In genomic region chr15:25052191-25052999, GRCh38 we compare ENCODE assay signal across 26 cellular contexts.
A peak's percentile ranks its signal among the peaks of the same experiment; 100 is the strongest.
DNase-seq lines count a peak whose midpoint lies in the region; ATAC-seq, FAIRE-seq and TF ChIP-seq lines count a peak whose summit lies in the region.
"Had no signal": no experiment of that assay in that cellular context is flagged by ENCODE, and none has a peak within 500 bp of the region (broad histone marks: within the 10 kb centered on the region; RNA-seq: fewer than 3 reads in every experiment).

No MANE protein-coding gene starts in this region.

- TF ChIP-seq CTCF in glutamatergic neuron (IDR thresholded peaks at IDR 0.05; ENCODE audit: partially characterized antibody, unreplicated experiment) (no peak), osteoblast (IDR thresholded peaks at IDR 0.05; ENCODE audit: extremely low read depth, low read depth, low read length) (no peak), vagina (IDR thresholded peaks at IDR 0.05) (no peak)

- peaks cover 45% of the 10 kb centered on the region for H3K36me3 ChIP-seq in osteoblast (ENCODE audit: insufficient read depth, low read length)
- peaks cover 0 to 91% of the 10 kb centered on the region in 2 donors for H3K36me3 ChIP-seq in vagina
- H3K36me3 ChIP-seq: HAP-1 had no signal

- no peak for FAIRE-seq in GM12892 (lab: Jason Lieb, UNC)
- FAIRE-seq: endometrium had no signal

- no peak overlapping the region for H3K27ac Mint-ChIP-seq in activated naive CD8-positive, alpha-beta T cell treated with anti-CD3 and anti-CD28 coated beads, Interleukin-2, amount 10 ng/mL, durations not matched to agents 7 days and 5 days
- no peak overlapping the region for H3K27ac Mint-ChIP-seq in activated naive CD8-positive, alpha-beta T cell treated with anti-CD3 and anti-CD28 coated beads, Interleukin-2, amount 50 U/mL, for 24 hours
- H3K27ac Mint-ChIP-seq in glutamatergic neuron (ENCODE audit: unreplicated experiment): peak overlapping the region; percentile 52
- H3K27ac Mint-ChIP-seq: activated CD4-positive, alpha-beta memory T cell treated with anti-CD3 and anti-CD28 coated beads, Interleukin-2, amount 10 ng/mL, durations not matched to agents 7 days and 5 days had no signal

- peak; percentile 5 for DNase-seq in activated naive CD8-positive, alpha-beta T cell treated with anti-CD3 and anti-CD28 coated beads, Interleukin-2, amount 10 ng/mL, durations not matched to agents 7 days and 5 days
- no peak for DNase-seq in activated naive CD8-positive, alpha-beta T cell treated with anti-CD3 and anti-CD28 coated beads, Interleukin-2, amount 50 U/mL, for 24 hours
- DNase-seq in glutamatergic neuron (no peak), osteoblast (ENCODE audit: insufficient read length, low spot score, missing footprints) (peak; percentile 65), vagina (ENCODE audit: extremely low spot score in 2 of 2) (peak; percentile 70 to 91), MV-4-11 (lab: John Stamatoyannopoulos, UW) (no peak), GM12892 (ENCODE audit: insufficient read length) (no peak)
- DNase-seq: activated CD4-positive, alpha-beta memory T cell treated with anti-CD3 and anti-CD28 coated beads, Interleukin-2, amount 10 ng/mL, durations not matched to agents 7 days and 5 days; activated naive CD4-positive, alpha-beta T cell; activated T-cell treated with anti-CD3 and anti-CD28 coated beads, Interleukin-2, amount 50 U/mL, for 1 hour; AML-193; cortex of kidney; DMS79; kidney glomerular epithelial cell; NCI-H1048; NCI-H187; NCI-H2171 treated with DMSO at 0.1 percent for 48 hours; NCI-H524; SJCRH30; stimulated activated CD4-positive, alpha-beta T cell treated with anti-CD3 and anti-CD28 coated beads, Interleukin-4, amount 100 ng/mL, for 4 hours; stimulated activated naive CD4-positive, alpha-beta T cell had no signal

- no peak overlapping the region for H3K27ac ChIP-seq in osteoblast (ENCODE audit: low read depth, low read length)
- H3K27ac ChIP-seq in vagina: no peak overlapping the region
- H3K27ac ChIP-seq: SJCRH30, thyroid gland had no signal

- peaks cover 84% of the 10 kb centered on the region for H3K36me3 Mint-ChIP-seq in activated naive CD8-positive, alpha-beta T cell treated with anti-CD3 and anti-CD28 coated beads, Interleukin-2, amount 10 ng/mL, durations not matched to agents 7 days and 5 days
- H3K36me3 Mint-ChIP-seq in activated naive CD8-positive, alpha-beta T cell treated with anti-CD3 and anti-CD28 coated beads, Interleukin-2, amount 50 U/mL, for 24 hours (ENCODE audit: low read depth): peaks cover 97% of the 10 kb centered on the region
- H3K36me3 Mint-ChIP-seq in glutamatergic neuron (ENCODE audit: unreplicated experiment): peaks cover 86% of the 10 kb centered on the region

- ATAC-seq in activated naive CD8-positive, alpha-beta T cell treated with anti-CD3 and anti-CD28 coated beads, Interleukin-2, amount 10 ng/mL, durations not matched to agents 7 days and 5 days (ENCODE audit: low read depth): no peak
- ATAC-seq in activated naive CD8-positive, alpha-beta T cell treated with anti-CD3 and anti-CD28 coated beads, Interleukin-2, amount 50 U/mL, for 24 hours: no peak
- no peak for ATAC-seq in GM19328 (IDR thresholded peaks at IDR 0.05; ENCODE audit: unreplicated experiment)
- ATAC-seq: Panc1 had no signal

- H3K4me2 ChIP-seq in osteoblast (ENCODE audit: insufficient read depth, low read length): no peak overlapping the region

- H4K20me1 ChIP-seq in osteoblast (ENCODE audit: insufficient read depth, low read length): no peaks in the 10 kb centered on the region

- no peak overlapping the region for H3K4me3 Mint-ChIP-seq in activated naive CD8-positive, alpha-beta T cell treated with anti-CD3 and anti-CD28 coated beads, Interleukin-2, amount 10 ng/mL, durations not matched to agents 7 days and 5 days
- no peak overlapping the region for H3K4me3 Mint-ChIP-seq in activated naive CD8-positive, alpha-beta T cell treated with anti-CD3 and anti-CD28 coated beads, Interleukin-2, amount 50 U/mL, for 24 hours
- H3K4me3 Mint-ChIP-seq in glutamatergic neuron (ENCODE audit: unreplicated experiment): no peak overlapping the region
- H3K4me3 Mint-ChIP-seq: activated CD4-positive, alpha-beta memory T cell treated with anti-CD3 and anti-CD28 coated beads, Interleukin-2, amount 10 ng/mL, durations not matched to agents 7 days and 5 days had no signal

- no peaks in the 10 kb centered on the region for H3K4me1 ChIP-seq in osteoblast (ENCODE audit: insufficient read depth, low read length)
- H3K4me1 ChIP-seq in vagina: no peaks in the 10 kb centered on the region
- H3K4me1 ChIP-seq: HAP-1, SJCRH30, thyroid gland had no signal

- H3K9me3 ChIP-seq in osteoblast (ENCODE audit: low read depth, low read length) (peaks cover 75% of the 10 kb centered on the region), vagina (peaks cover 94% of the 10 kb centered on the region)
- H3K9me3 ChIP-seq: SJCRH30 had no signal

- H3K4me3 ChIP-seq in osteoblast (ENCODE audit: insufficient read depth, low read length) (no peak overlapping the region), vagina (no peak overlapping the region)
- H3K4me3 ChIP-seq: HAP-1, SJCRH30, thyroid gland had no signal

- H3K9me3 Mint-ChIP-seq in activated naive CD8-positive, alpha-beta T cell treated with anti-CD3 and anti-CD28 coated beads, Interleukin-2, amount 10 ng/mL, durations not matched to agents 7 days and 5 days: peaks cover 55% of the 10 kb centered on the region
- H3K9me3 Mint-ChIP-seq in activated naive CD8-positive, alpha-beta T cell treated with anti-CD3 and anti-CD28 coated beads, Interleukin-2, amount 50 U/mL, for 24 hours: peaks cover 73% of the 10 kb centered on the region
- H3K9me3 Mint-ChIP-seq in glutamatergic neuron (ENCODE audit: unreplicated experiment): peaks cover 78% of the 10 kb centered on the region

- no peaks in the 10 kb centered on the region for H3K27me3 Mint-ChIP-seq in activated naive CD8-positive, alpha-beta T cell treated with anti-CD3 and anti-CD28 coated beads, Interleukin-2, amount 10 ng/mL, durations not matched to agents 7 days and 5 days
- no peaks in the 10 kb centered on the region for H3K27me3 Mint-ChIP-seq in activated naive CD8-positive, alpha-beta T cell treated with anti-CD3 and anti-CD28 coated beads, Interleukin-2, amount 50 U/mL, for 24 hours
- H3K27me3 Mint-ChIP-seq in glutamatergic neuron (ENCODE audit: unreplicated experiment): peaks cover 46% of the 10 kb centered on the region
- H3K27me3 Mint-ChIP-seq: activated CD4-positive, alpha-beta memory T cell treated with anti-CD3 and anti-CD28 coated beads, Interleukin-2, amount 10 ng/mL, durations not matched to agents 7 days and 5 days had no signal

- TF ChIP-seq POLR2A in vagina (IDR thresholded peaks at IDR 0.05): no peak
- no peak for TF ChIP-seq POLR2A in GM12892 (IDR thresholded peaks at IDR 0.05; ENCODE audit: low read depth, low read length)

- H3K4me1 Mint-ChIP-seq in activated naive CD8-positive, alpha-beta T cell treated with anti-CD3 and anti-CD28 coated beads, Interleukin-2, amount 10 ng/mL, durations not matched to agents 7 days and 5 days: no peaks in the 10 kb centered on the region
- H3K4me1 Mint-ChIP-seq in activated naive CD8-positive, alpha-beta T cell treated with anti-CD3 and anti-CD28 coated beads, Interleukin-2, amount 50 U/mL, for 24 hours: no peaks in the 10 kb centered on the region
- peaks cover 1% of the 10 kb centered on the region for H3K4me1 Mint-ChIP-seq in glutamatergic neuron (ENCODE audit: low read depth, unreplicated experiment)
- H3K4me1 Mint-ChIP-seq: activated CD4-positive, alpha-beta memory T cell treated with anti-CD3 and anti-CD28 coated beads, Interleukin-2, amount 10 ng/mL, durations not matched to agents 7 days and 5 days had no signal

- intact Hi-C loops in vagina (cut with DNase I): no loop called here

- H3K79me2 ChIP-seq in osteoblast (ENCODE audit: insufficient read depth, low read length): no peaks in the 10 kb centered on the region

- H2AFZ ChIP-seq in osteoblast (ENCODE audit: low read length): no peak overlapping the region

- H3K27me3 ChIP-seq in osteoblast (ENCODE audit: insufficient read depth, low read length) (no peaks in the 10 kb centered on the region), vagina (no peaks in the 10 kb centered on the region)
- H3K27me3 ChIP-seq: SJCRH30, thyroid gland had no signal

- POLR2A ChIA-PET in activated naive CD8-positive, alpha-beta T cell treated with anti-CD3 and anti-CD28 coated beads, Interleukin-2, amount 10 ng/mL, durations not matched to agents 7 days and 5 days (lab: Charles Lee): no interaction called here

Comparison
In these comparisons a context has a peak if more than half of its experiments do, and no peak if none do; other contexts are left out.
1. DNase-seq: peak in activated naive CD8-positive, alpha-beta T cell treated with anti-CD3 and anti-CD28 coated beads, Interleukin-2, amount 10 ng/mL, durations not matched to agents 7 days and 5 days (single experiment), osteoblast (single experiment) and vagina (2 of 2); none in activated naive CD8-positive, alpha-beta T cell treated with anti-CD3 and anti-CD28 coated beads, Interleukin-2, amount 50 U/mL, for 24 hours (single experiment), glutamatergic neuron (single experiment), MV-4-11 (single experiment) and GM12892 (single experiment).